26 cellular contexts compared by ENCODE assay signal in the genomic region with DNA sequence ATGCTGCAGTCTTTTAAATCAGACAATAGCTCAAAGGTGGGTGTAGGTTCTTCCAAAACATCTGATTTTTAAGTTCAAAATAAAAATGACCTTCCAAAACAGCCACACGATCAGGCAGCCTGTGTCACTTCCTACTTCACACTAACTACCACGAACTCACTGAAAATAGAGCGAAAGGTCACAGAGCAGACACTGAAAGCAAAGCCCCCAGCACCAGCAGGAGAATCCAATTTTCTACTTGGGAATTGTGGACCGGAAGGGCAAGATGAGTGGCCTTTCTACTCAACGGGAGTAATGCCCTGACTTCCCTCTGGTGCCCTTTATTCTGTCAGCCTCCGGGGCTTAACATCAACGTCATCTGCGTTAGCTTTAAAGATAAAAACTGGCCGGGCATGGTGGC.
DNase-seq lines count a peak whose midpoint lies in the region; ATAC-seq and TF ChIP-seq lines count a peak whose summit lies in the region.
"Had no signal": no experiment of that assay in that cellular context is flagged by ENCODE, and none has a peak within 500 bp of the region (broad histone marks: within the 10 kb centered on the region; RNA-seq: fewer than 3 reads in every experiment).

No MANE protein-coding gene starts in this region.

- peaks cover 38 to 54% of the 10 kb centered on the region in 2 experiments for H3K4me1 Mint-ChIP-seq in H9

- TF ChIP-seq CTCF in H9 (conservative IDR thresholded peaks at IDR 0.05) (no peak), liver (IDR thresholded peaks at IDR 0.05; ENCODE audit: low read depth, low read length, missing input control) (no peak)

- H2BK120ac ChIP-seq in H9 (ENCODE audit: low read depth, low read length, poor library complexity, severe bottlenecking) (no peak overlapping the region), trophoblast cell (ENCODE audit: insufficient read depth, low read length, poor library complexity) (no peak overlapping the region)

- DNase-seq in H9 (no peak), SK-MEL-5 (ENCODE audit: low read depth, low spot score) (peak; percentile 23), trophoblast cell (peak; percentile 92 to 96), AG08395 (ENCODE audit: low spot score) (no peak)
- DNase-seq: C1 segment of cervical spinal cord; Caco-2; CD8-positive, alpha-beta T cell; EL; GDM1; GOT3; KG1; MG63; NCI-H1105 treated with DMSO at 0.1 percent for 48 hours; NCI-H2029; NCI-H446 treated with DMSO at 0.1 percent for 48 hours; NCI-H526; OCI-M1; Peyer's patch; SHP77 treated with DMSO at 0.1 percent for 48 hours had no signal

- H3K79me2 ChIP-seq in H9 (ENCODE audit: insufficient read depth, low read length): peaks cover 20% of the 10 kb centered on the region; the same call in 1 of the 2 replicates
- H3K79me2 ChIP-seq in trophoblast cell (ENCODE audit: control insufficient read depth, insufficient read depth, low read length, poor library complexity): no peaks in the 10 kb centered on the region

- in situ Hi-C loops in SK-MEL-5 (cut with HindIII; ENCODE audit: low pct_unique_long_range_greater_than_20kb, low sequenced_read_pairs): no loop called here

- peaks cover 16 to 37% (median 19%) of the 10 kb centered on the region in 3 experiments for H3K36me3 Mint-ChIP-seq in H9 (ENCODE audit: insufficient read depth in 1 of 3, low read depth in 3 of 3)

- no peak overlapping the region for H4K5ac ChIP-seq in H9 (ENCODE audit: insufficient read length, low read depth, low read length)

- H3K9me3 Mint-ChIP-seq in H9: peaks cover 11 to 22% of the 10 kb centered on the region in 2 experiments

- TF ChIP-seq RAD21 in liver (IDR thresholded peaks at IDR 0.05): no peak

- H2BK12ac ChIP-seq in H9 (ENCODE audit: insufficient read length, low read depth, low read length) (no peak overlapping the region), trophoblast cell (ENCODE audit: low read length) (no peak overlapping the region)

- no peak overlapping the region for H3K27ac Mint-ChIP-seq in H9
- H3K27ac Mint-ChIP-seq: CD8-positive, alpha-beta T cell had no signal

- H2BK15ac ChIP-seq in H9 (ENCODE audit: low read depth, low read length): no peak overlapping the region

- H3K23ac ChIP-seq in H9 (ENCODE audit: insufficient read length, low read depth, low read length): no peak overlapping the region
- no peak overlapping the region for H3K23ac ChIP-seq in trophoblast cell (ENCODE audit: low read length)

- H4K8ac ChIP-seq in H9 (replicated peaks; ENCODE audit: insufficient read length, low read depth, low read length): no peak overlapping the region
- no peak overlapping the region for H4K8ac ChIP-seq in trophoblast cell (ENCODE audit: low read depth, low read length)

- H3K27ac ChIP-seq in H9 (ENCODE audit: insufficient read length, low read depth, low read length) (no peak overlapping the region), liver (ENCODE audit: low read depth in 1 of 2, low read length in 2 of 2) (no peak overlapping the region), trophoblast cell (ENCODE audit: low read depth, low read length) (no peak overlapping the region)
- H3K27ac ChIP-seq: A549, Peyer's patch, SK-N-MC had no signal

- H3K56ac ChIP-seq in H9 (ENCODE audit: insufficient read length, low read depth, low read length): no peak overlapping the region

- H3K23me2 ChIP-seq in H9 (ENCODE audit: insufficient read length, low read depth, low read length, poor library complexity, severe bottlenecking): peaks cover 11% of the 10 kb centered on the region

- H3K9ac ChIP-seq in H9 (ENCODE audit: extremely low read depth, insufficient read length, low read length): no peak overlapping the region
- no peak overlapping the region for H3K9ac ChIP-seq in liver (ENCODE audit: low read depth in 1 of 2, low read length in 2 of 2)
- H3K9ac ChIP-seq in trophoblast cell (ENCODE audit: low read length): no peak overlapping the region

- peak overlapping the region; percentile 4 to 8; a peak in 2 of 5 replicates for H3K4me3 Mint-ChIP-seq in H9
- H3K4me3 Mint-ChIP-seq: CD8-positive, alpha-beta T cell had no signal

- H2BK5ac ChIP-seq in H9 (ENCODE audit: insufficient read length, low read length) (no peak overlapping the region), trophoblast cell (ENCODE audit: low read depth, low read length, poor library complexity) (no peak overlapping the region)

- H3K27me3 Mint-ChIP-seq in H9 (ENCODE audit: low read depth): no peaks in the 10 kb centered on the region

- H3K4me3 ChIP-seq in liver (ENCODE audit: low read depth in 1 of 3, low read length in 3 of 3) (no peak overlapping the region), trophoblast cell (ENCODE audit: low read depth, low read length) (no peak overlapping the region)
- H3K4me3 ChIP-seq: A549, GM12878, MG63, Peyer's patch, SK-N-MC had no signal

- H3K4me2 ChIP-seq in H9 (ENCODE audit: insufficient read depth, insufficient read length, low read length): peak overlapping the region; percentile 39
- no peak overlapping the region for H3K4me2 ChIP-seq in trophoblast cell (ENCODE audit: low read length)
- H3K4me2 ChIP-seq: A549 had no signal

- H2AK5ac ChIP-seq in H9 (ENCODE audit: insufficient read length, low read length): no peak overlapping the region
- no peak overlapping the region for H2AK5ac ChIP-seq in trophoblast cell (ENCODE audit: low read length)

- H3K4me1 ChIP-seq in H9 (ENCODE audit: insufficient read depth, low read length): peaks cover 4% of the 10 kb centered on the region; the same call in 1 of the 2 replicates
- H3K4me1 ChIP-seq in liver (ENCODE audit: control insufficient read depth in 4 of 4, insufficient read depth in 4 of 4, low read length in 3 of 4): peaks cover 0 to 7% (median 2%) of the 10 kb centered on the region in 4 donors
- H3K4me1 ChIP-seq in trophoblast cell (ENCODE audit: control insufficient read depth in 1 of 2, insufficient read depth in 2 of 2, low read length in 2 of 2): peaks cover 4 to 5% of the 10 kb centered on the region in 2 experiments
- H3K4me1 ChIP-seq: A549, Caco-2 had no signal

- H3K9me3 ChIP-seq in H9 (ENCODE audit: control insufficient read depth, low read depth, low read length) (peaks cover 18% of the 10 kb centered on the region), liver (ENCODE audit: control insufficient read depth in 4 of 4, low read length in 3 of 4) (peaks cover 0 to 3% (median 0%) of the 10 kb centered on the region in 4 donors), trophoblast cell (ENCODE audit: insufficient read depth, low read depth, low read length) (peaks cover 9% of the 10 kb centered on the region)
- H3K9me3 ChIP-seq: MG63 had no signal

- H3K18ac ChIP-seq in H9 (ENCODE audit: insufficient read length, low read depth, low read length) (no peak overlapping the region), trophoblast cell (ENCODE audit: low read length) (no peak overlapping the region)

- ATAC-seq in HG02884 (IDR thresholded peaks at IDR 0.05; ENCODE audit: unreplicated experiment) (no peak), HG02852 (IDR thresholded peaks at IDR 0.05; ENCODE audit: unreplicated experiment) (no peak)
- ATAC-seq: A549; CD8-positive, alpha-beta T cell; GM12878; HCT116 had no signal

- H3T11ph ChIP-seq in H9 (ENCODE audit: low read length): no peak overlapping the region

- no peaks in the 10 kb centered on the region for H3K27me3 ChIP-seq in H9 (ENCODE audit: insufficient read depth, low read length)
- peaks cover 0 to 4% (median 3%) of the 10 kb centered on the region in 4 donors for H3K27me3 ChIP-seq in liver (ENCODE audit: control insufficient read depth in 4 of 4, insufficient read depth in 4 of 4, low read length in 3 of 4)
- H3K27me3 ChIP-seq in trophoblast cell (ENCODE audit: insufficient read depth, low read length): peaks cover 21% of the 10 kb centered on the region
- H3K27me3 ChIP-seq: MG63 had no signal

- no peaks in the 10 kb centered on the region for H4K20me1 ChIP-seq in H9 (ENCODE audit: control insufficient read depth, insufficient read depth, insufficient read length)

- no peak overlapping the region for H3K4ac ChIP-seq in H9 (ENCODE audit: low read depth, low read length)
- no peak overlapping the region for H3K4ac ChIP-seq in trophoblast cell (ENCODE audit: low read depth, low read length)

- H2BK20ac ChIP-seq in H9 (ENCODE audit: low read depth, low read length, poor library complexity, severe bottlenecking): no peak overlapping the region

- no CpG with 5 or more reads among the region's 9 CpGs for WGBS in H9 (ENCODE audit: extremely low coverage, insufficient read length, low lambda C conversion rate)
- WGBS in liver: 69% methylated on average over 9 of the region's 9 CpGs
- WGBS in trophoblast cell (ENCODE audit: extremely low coverage, insufficient coverage, insufficient read length): no CpG with 5 or more reads among the region's 9 CpGs

- H2AFZ ChIP-seq in H9 (ENCODE audit: low read length) (no peak overlapping the region), trophoblast cell (ENCODE audit: insufficient read depth, low read length, poor library complexity) (no peak overlapping the region)

- H3K14ac ChIP-seq in H9 (ENCODE audit: insufficient read depth, low read length) (no peak overlapping the region), trophoblast cell (ENCODE audit: low read length) (no peak overlapping the region)

- no peak overlapping the region for H4K91ac ChIP-seq in H9 (ENCODE audit: insufficient read length, low read depth, low read length)
- no peak overlapping the region for H4K91ac ChIP-seq in trophoblast cell (ENCODE audit: low read depth, low read length)

- no peaks in the 10 kb centered on the region for H3K36me3 ChIP-seq in liver (ENCODE audit: control insufficient read depth in 4 of 4, insufficient read depth in 3 of 4, low read depth in 1 of 4, low read length in 3 of 4)
- H3K36me3 ChIP-seq in trophoblast cell (ENCODE audit: control insufficient read depth in 1 of 2, insufficient read depth in 2 of 2, low read length in 2 of 2): no peaks in the 10 kb centered on the region
- H3K36me3 ChIP-seq: MG63, Peyer's patch had no signal

- H4K12ac ChIP-seq in trophoblast cell (ENCODE audit: low read depth, low read length): no peak overlapping the region

- H3K79me1 ChIP-seq in H9 (ENCODE audit: insufficient read depth, low read depth, low read length, poor library complexity, severe bottlenecking) (no peaks in the 10 kb centered on the region), trophoblast cell (ENCODE audit: low read length) (no peaks in the 10 kb centered on the region)

TF ChIP-seq in liver, 16 proteins besides CTCF, POLR2A, EP300 and RAD21 (continues in another document):
- TF ChIP-seq JUND (IDR thresholded peaks at IDR 0.05) (no peak), NR2F2 (IDR thresholded peaks at IDR 0.05) (peak; percentile 60)

Comparison
In these comparisons a context has a peak if more than half of its experiments do, and no peak if none do; other contexts are left out.
1. DNase-seq: peak in SK-MEL-5 (single experiment) and trophoblast cell (2 of 2); none in H9 (single experiment) and AG08395 (single experiment).